19 cellular contexts compared by ENCODE assay signal in the genomic region with DNA sequence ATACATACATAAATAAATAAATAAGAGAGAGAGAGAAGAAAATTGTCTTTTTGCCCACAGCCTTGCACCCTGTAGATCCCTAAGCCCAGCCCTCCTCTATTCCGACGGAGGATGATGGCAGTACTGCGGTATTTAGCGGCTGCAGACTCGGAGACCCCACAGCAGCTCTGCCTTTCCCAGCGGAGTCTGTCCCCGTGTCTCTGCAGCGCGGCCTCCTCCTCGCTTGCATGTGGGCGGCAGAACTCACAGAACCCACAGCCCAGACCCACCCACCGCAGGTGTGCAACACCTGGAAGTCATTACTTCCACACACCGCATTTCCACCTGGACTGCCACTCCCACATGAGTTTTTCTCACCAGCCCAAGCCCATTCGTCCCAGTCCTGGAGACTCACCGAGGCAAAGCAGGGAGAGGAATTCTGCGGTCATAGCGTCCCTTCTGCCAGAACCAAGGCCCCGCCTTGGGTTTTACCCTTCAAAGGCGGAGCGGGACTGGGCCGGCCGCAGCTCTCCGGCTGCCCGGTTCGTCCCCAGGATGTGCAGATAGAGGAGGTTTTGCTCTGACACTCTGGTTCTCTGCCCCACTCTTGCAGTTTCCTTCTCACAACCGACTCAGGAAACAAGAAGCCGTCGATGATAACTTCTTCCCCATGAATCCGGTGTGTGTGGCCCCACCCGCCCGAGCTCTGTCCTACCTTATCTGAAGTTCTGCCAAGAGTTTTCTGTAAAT. TPM values are rescaled to one million over a fixed set of nuclear protein-coding genes. Genes with fewer than 3 reads are reported as not detected.
"Had no signal": no experiment of that assay in that cellular context is flagged by ENCODE, and none has a peak within 500 bp of the region (broad histone marks: within the 10 kb centered on the region; RNA-seq: fewer than 3 reads in every experiment).

A gene with protein sequence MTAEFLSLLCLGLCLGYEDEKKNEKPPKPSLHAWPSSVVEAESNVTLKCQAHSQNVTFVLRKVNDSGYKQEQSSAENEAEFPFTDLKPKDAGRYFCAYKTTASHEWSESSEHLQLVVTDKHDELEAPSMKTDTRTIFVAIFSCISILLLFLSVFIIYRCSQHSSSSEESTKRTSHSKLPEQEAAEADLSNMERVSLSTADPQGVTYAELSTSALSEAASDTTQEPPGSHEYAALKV (minus strand): TSS at position 548 of the 729 bp plus-strand sequence. CDS start 120 bp downstream, at position 428.

- H3K27ac ChIP-seq: epithelial cell of prostate, ovary, stomach, testis had no signal

- H3K4me1 ChIP-seq: stomach, testis had no signal

- H3K9me3 ChIP-seq: ovary, testis had no signal

- H3K9me3 Mint-ChIP-seq: activated CD4-positive, alpha-beta T cell treated with anti-CD3 and anti-CD28 coated beads, Interleukin-2, amount 10 ng/mL, durations not matched to agents 7 days and 5 days; activated naive CD4-positive, alpha-beta T cell treated with anti-CD3 and anti-CD28 coated beads for 36 hours; activated naive CD8-positive, alpha-beta T cell treated with anti-CD3 and anti-CD28 coated beads, Interleukin-2, amount 50 U/mL, for 24 hours; immature natural killer cell had no signal

- ATAC-seq: activated naive CD8-positive, alpha-beta T cell treated with anti-CD3 and anti-CD28 coated beads, Interleukin-2, amount 50 U/mL, for 24 hours; sciatic nerve had no signal

- DNase-seq: activated CD4-positive, alpha-beta T cell treated with anti-CD3 and anti-CD28 coated beads, Interleukin-2, amount 10 ng/mL, durations not matched to agents 7 days and 5 days; activated CD8-positive, alpha-beta memory T cell treated with anti-CD3 and anti-CD28 coated beads for 24 hours; activated naive CD4-positive, alpha-beta T cell treated with anti-CD3 and anti-CD28 coated beads for 36 hours; activated naive CD8-positive, alpha-beta T cell treated with anti-CD3 and anti-CD28 coated beads, Interleukin-2, amount 50 U/mL, for 24 hours; cerebellar nuclear complex; immature natural killer cell; nephron progenitor cell; ovary; stimulated activated CD4-positive, alpha-beta T cell treated with anti-CD3 and anti-CD28 coated beads, Interleukin-1b, Interleukin-23, amount 100 ng/mL, for 48 hours; stomach; testis had no signal

- H3K4me3 Mint-ChIP-seq: activated CD4-positive, alpha-beta T cell treated with anti-CD3 and anti-CD28 coated beads, Interleukin-2, amount 10 ng/mL, durations not matched to agents 7 days and 5 days; activated naive CD4-positive, alpha-beta T cell treated with anti-CD3 and anti-CD28 coated beads for 36 hours; activated naive CD8-positive, alpha-beta T cell treated with anti-CD3 and anti-CD28 coated beads, Interleukin-2, amount 50 U/mL, for 24 hours; immature natural killer cell; nephron progenitor cell had no signal

- H3K27ac Mint-ChIP-seq: activated CD4-positive, alpha-beta T cell treated with anti-CD3 and anti-CD28 coated beads, Interleukin-2, amount 10 ng/mL, durations not matched to agents 7 days and 5 days; activated naive CD4-positive, alpha-beta T cell treated with anti-CD3 and anti-CD28 coated beads for 36 hours; activated naive CD8-positive, alpha-beta T cell treated with anti-CD3 and anti-CD28 coated beads, Interleukin-2, amount 50 U/mL, for 24 hours; immature natural killer cell; nephron progenitor cell had no signal

- H3K27me3 ChIP-seq: ovary, testis had no signal

- H3K27me3 Mint-ChIP-seq: activated CD4-positive, alpha-beta T cell treated with anti-CD3 and anti-CD28 coated beads, Interleukin-2, amount 10 ng/mL, durations not matched to agents 7 days and 5 days had no signal

- H3K36me3 ChIP-seq: ovary, stomach had no signal

- FAIRE-seq: frontal cortex had no signal

- H3K36me3 Mint-ChIP-seq: immature natural killer cell had no signal

- H3K4me1 Mint-ChIP-seq: activated CD4-positive, alpha-beta T cell treated with anti-CD3 and anti-CD28 coated beads, Interleukin-2, amount 10 ng/mL, durations not matched to agents 7 days and 5 days; activated naive CD8-positive, alpha-beta T cell treated with anti-CD3 and anti-CD28 coated beads, Interleukin-2, amount 50 U/mL, for 24 hours; immature natural killer cell; nephron progenitor cell had no signal

- H3K4me3 ChIP-seq: ovary, stomach had no signal

RNA-seq across cellular contexts. Expression of the gene that starts here (rescaled TPM):
- total RNA-seq: activated CD4-positive, alpha-beta T cell treated with anti-CD3 and anti-CD28 coated beads, Interleukin-2, amount 10 ng/mL, durations not matched to agents 7 days and 5 days; activated naive CD4-positive, alpha-beta T cell treated with anti-CD3 and anti-CD28 coated beads for 36 hours; aorta; dermis microvascular lymphatic vessel endothelial cell; frontal cortex; lower leg skin; ovary; stomach; T-helper 1 cell treated with Interleukin-12 subunit alpha and Interleukin-12 subunit beta and Interleukin-4 antibody, amounts not matched to agents 30 ng/mL and 1 ng/mL, for 36 hours; testis; ureter had no signal
- polyA plus RNA-seq: aorta, ovary, stomach had no signal
